In the genomic region with DNA sequence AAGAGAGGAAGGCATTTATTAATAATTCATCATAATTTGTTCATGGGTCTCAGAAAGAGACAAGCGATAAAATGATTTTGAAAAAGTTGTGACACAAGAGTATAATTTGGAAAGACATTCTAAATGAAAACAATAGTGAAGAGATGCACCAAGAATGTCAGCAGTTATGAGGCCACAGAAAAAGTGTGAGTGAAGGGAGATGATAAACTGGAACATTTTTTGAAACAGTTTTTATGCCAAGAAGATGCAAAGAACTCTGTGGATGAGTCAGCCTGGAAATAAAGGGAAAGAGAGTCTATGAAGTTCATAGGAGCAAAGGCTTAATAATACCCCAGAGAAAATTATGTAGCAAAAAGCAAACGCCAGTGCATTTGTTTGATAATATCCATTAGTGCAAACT, we compare ENCODE assay signal across 17 cellular contexts.
DNase-seq lines count a peak whose midpoint lies in the region; TF ChIP-seq lines count a peak whose summit lies in the region.
"Had no signal": no experiment of that assay in that cellular context is flagged by ENCODE, and none has a peak within 500 bp of the region (broad histone marks: within the 10 kb centered on the region; RNA-seq: fewer than 3 reads in every experiment).

No MANE protein-coding gene starts in this region.

- H2AK5ac ChIP-seq in neuronal stem cell (ENCODE audit: low read depth, low read length) = no peak overlapping the region

- H2AFZ ChIP-seq in neuronal stem cell (ENCODE audit: low read length) = no peak overlapping the region

- BruUV-seq in MCF 10A (replicated peaks; lab: Mats Ljungman, UMichigan) = no TSS peak

- H3K36me3 ChIP-seq in breast epithelium (no peaks in the 10 kb centered on the region), neuronal stem cell (replicated peaks in 1 of 2; ENCODE audit: control insufficient read depth in 2 of 2, insufficient read depth in 2 of 2, low read length in 2 of 2) (peaks cover 0 to 10% of the 10 kb centered on the region in 2 donors)
- H3K36me3 ChIP-seq: thoracic aorta had no signal

- no peak overlapping the region for H3K4me3 ChIP-seq in breast epithelium
- H3K4me3 ChIP-seq in cardiac fibroblast (replicated peaks in 1 of 2; ENCODE audit: low read depth in 2 of 2, low read length in 2 of 2) = no peak overlapping the region
- no peak overlapping the region for H3K4me3 ChIP-seq in neuronal stem cell (ENCODE audit: low read length in 2 of 2)
- H3K4me3 ChIP-seq: dorsolateral prefrontal cortex, thoracic aorta had no signal

- POLR2A ChIA-PET in MCF 10A (lab: Yijun Ruan, JAX) = interaction anchor here (1.2 kb wide), 1 partner anchor 155 kb away, joined by 3 read pairs; no protein-coding TSS in a partner anchor

- peak overlapping the region; percentile 53 for H3K27ac Mint-ChIP-seq in MCF 10A (ENCODE audit: low read depth, unreplicated experiment)
- H3K27ac Mint-ChIP-seq: activated naive CD4-positive, alpha-beta T cell treated with anti-CD3 and anti-CD28 coated beads for 36 hours had no signal

- no peak overlapping the region for H3K14ac ChIP-seq in neuronal stem cell (ENCODE audit: low read length)

- H3K4me2 ChIP-seq in neuronal stem cell (ENCODE audit: insufficient read depth, low read length, poor library complexity, severe bottlenecking) = no peak overlapping the region

- no peaks in the 10 kb centered on the region for H3K9me3 Mint-ChIP-seq in MCF 10A (ENCODE audit: unreplicated experiment)
- H3K9me3 Mint-ChIP-seq: activated naive CD4-positive, alpha-beta T cell treated with anti-CD3 and anti-CD28 coated beads for 36 hours had no signal

- no peak for TF ChIP-seq CTCF in MCF 10A (IDR thresholded peaks at IDR 0.05; ENCODE audit: unreplicated experiment)
- TF ChIP-seq CTCF in breast epithelium (IDR thresholded peaks at IDR 0.05) = no peak
- no peak for TF ChIP-seq CTCF in cardiac fibroblast (IDR thresholded peaks at IDR 0.05; ENCODE audit: low read depth, low read length)

- no peak overlapping the region for H3K23ac ChIP-seq in neuronal stem cell (ENCODE audit: low read depth, low read length, poor library complexity)

- no peak overlapping the region for H2BK120ac ChIP-seq in neuronal stem cell (ENCODE audit: low read depth, low read length)

- H3K4me1 Mint-ChIP-seq in MCF 10A (ENCODE audit: insufficient read depth, unreplicated experiment) = peaks cover 22% of the 10 kb centered on the region

- intact Hi-C loops in MCF 10A (cut with micrococcal nuclease) = no loop called here
- intact Hi-C loops in breast epithelium (cut with DNase I; ENCODE audit: low total_unique reads) = no loop called here

- H3K36me3 Mint-ChIP-seq in MCF 10A (ENCODE audit: insufficient read depth, unreplicated experiment) = no peaks in the 10 kb centered on the region

- H3K27me3 Mint-ChIP-seq in MCF 10A (ENCODE audit: insufficient read depth, unreplicated experiment) = no peaks in the 10 kb centered on the region
- H3K27me3 Mint-ChIP-seq: brain had no signal

- H4K8ac ChIP-seq in neuronal stem cell (ENCODE audit: low read depth, low read length) = no peak overlapping the region

- H3K4ac ChIP-seq in neuronal stem cell (ENCODE audit: low read length) = no peak overlapping the region

- no peak for TF ChIP-seq POLR2A in breast epithelium (IDR thresholded peaks at IDR 0.05)

- H3K27ac ChIP-seq in breast epithelium (no peak overlapping the region), neuronal stem cell (replicated peaks; ENCODE audit: low read length) (no peak overlapping the region)
- H3K27ac ChIP-seq: 22Rv1, C4-2B, thoracic aorta had no signal

- no peak overlapping the region for H3K4me3 Mint-ChIP-seq in MCF 10A (ENCODE audit: unreplicated experiment)
- H3K4me3 Mint-ChIP-seq: activated naive CD4-positive, alpha-beta T cell treated with anti-CD3 and anti-CD28 coated beads for 36 hours; brain had no signal

- no peak overlapping the region for H3K18ac ChIP-seq in neuronal stem cell (ENCODE audit: low read length)

- H3K79me1 ChIP-seq in neuronal stem cell (ENCODE audit: low read depth, low read length) = no peaks in the 10 kb centered on the region

- H3K9me3 ChIP-seq in breast epithelium = no peaks in the 10 kb centered on the region
- H3K9me3 ChIP-seq in neuronal stem cell (replicated peaks in 1 of 2; ENCODE audit: control insufficient read depth in 2 of 2, insufficient read depth in 1 of 2, low read depth in 1 of 2, low read length in 2 of 2) = peaks cover 0 to 12% of the 10 kb centered on the region in 2 donors
- H3K9me3 ChIP-seq: thoracic aorta had no signal

- H2BK5ac ChIP-seq in neuronal stem cell (ENCODE audit: low read length) = no peak overlapping the region

- H3K27me3 ChIP-seq in breast epithelium = no peaks in the 10 kb centered on the region
- no peaks in the 10 kb centered on the region for H3K27me3 ChIP-seq in neuronal stem cell (ENCODE audit: control insufficient read depth in 3 of 3, insufficient read depth in 3 of 3, low read depth in 1 of 3, low read length in 3 of 3)
- H3K27me3 ChIP-seq: dorsolateral prefrontal cortex had no signal

- CTCF ChIA-PET in MCF 10A (lab: Yijun Ruan, JAX) = interaction anchor here (0.7 to 0.8 kb wide), 2 partner anchors 40 to 680 kb away, joined by 3 read pairs; no protein-coding TSS in a partner anchor

- no peak overlapping the region for H2BK15ac ChIP-seq in neuronal stem cell (ENCODE audit: low read length)

- H2BK12ac ChIP-seq in neuronal stem cell (ENCODE audit: low read length) = no peak overlapping the region

- WGBS in neuronal stem cell (ENCODE audit: extremely low coverage in 2 of 2, insufficient read length in 2 of 2, insufficient replicate concordance in 1 of 2), 2 donors = no CpG with 5 or more reads among the region's 2 CpGs

- no peak overlapping the region for H4K91ac ChIP-seq in neuronal stem cell (ENCODE audit: low read depth, low read length, poor library complexity)

- H3K9ac ChIP-seq in neuronal stem cell (ENCODE audit: low read depth, low read length, poor library complexity) = no peak overlapping the region

- DNase-seq in MCF 10A (ENCODE audit: unreplicated experiment) (peak; percentile 44), breast epithelium (ENCODE audit: low spot score in 2 of 2) (no peak), cardiac fibroblast (ENCODE audit: low read depth in 2 of 2) (peak; percentile 57 to 85), iris pigment epithelial cell (ENCODE audit: low read depth) (peak; percentile 79), RKO (ENCODE audit: low spot score) (no peak), neuronal stem cell (ENCODE audit: low spot score) (no peak), inferior parietal cortex (ENCODE audit: extremely low spot score) (no peak), iPS-NIHi7 (ENCODE audit: extremely low spot score) (no peak)
- DNase-seq: activated naive CD4-positive, alpha-beta T cell treated with anti-CD3 and anti-CD28 coated beads for 36 hours; dorsolateral prefrontal cortex; erythroblast; Kasumi-1; NCI-H1417 had no signal

- no peaks in the 10 kb centered on the region for H3K4me1 ChIP-seq in breast epithelium
- no peaks in the 10 kb centered on the region for H3K4me1 ChIP-seq in neuronal stem cell (ENCODE audit: control insufficient read depth in 2 of 2, insufficient read depth in 1 of 2, low read depth in 1 of 2, low read length in 2 of 2)

Comparison
In these comparisons a context has a peak if more than half of its experiments do, and no peak if none do; other contexts are left out.
1. DNase-seq: peak in MCF 10A (single experiment), cardiac fibroblast (2 of 2) and iris pigment epithelial cell (single experiment); none in breast epithelium (0 of 2), RKO (single experiment), neuronal stem cell (single experiment), inferior parietal cortex (single experiment) and iPS-NIHi7 (single experiment).